Comparison of ENCODE assay signal across 1 cellular context in genomic region chr15:52013151-52013791, GRCh38.
TF ChIP-seq lines count a peak whose summit lies in the region.

No MANE protein-coding gene starts in this region.

TF ChIP-seq in SK-N-SH, 30 proteins besides CTCF, POLR2A, EP300 and RAD21 (continued from another document):
- TF ChIP-seq EZH2phosphoT487 (IDR thresholded peaks at IDR 0.05; ENCODE audit: borderline replicate concordance, low read depth) = no peak
- TF ChIP-seq POLR2AphosphoS5 (IDR thresholded peaks at IDR 0.05; ENCODE audit: low read depth, low read length) = no peak
TF ChIP-seq in SK-N-SH: peak in this region for 4.
